ENCODE assay signal across 19 cellular contexts in the genomic region with DNA sequence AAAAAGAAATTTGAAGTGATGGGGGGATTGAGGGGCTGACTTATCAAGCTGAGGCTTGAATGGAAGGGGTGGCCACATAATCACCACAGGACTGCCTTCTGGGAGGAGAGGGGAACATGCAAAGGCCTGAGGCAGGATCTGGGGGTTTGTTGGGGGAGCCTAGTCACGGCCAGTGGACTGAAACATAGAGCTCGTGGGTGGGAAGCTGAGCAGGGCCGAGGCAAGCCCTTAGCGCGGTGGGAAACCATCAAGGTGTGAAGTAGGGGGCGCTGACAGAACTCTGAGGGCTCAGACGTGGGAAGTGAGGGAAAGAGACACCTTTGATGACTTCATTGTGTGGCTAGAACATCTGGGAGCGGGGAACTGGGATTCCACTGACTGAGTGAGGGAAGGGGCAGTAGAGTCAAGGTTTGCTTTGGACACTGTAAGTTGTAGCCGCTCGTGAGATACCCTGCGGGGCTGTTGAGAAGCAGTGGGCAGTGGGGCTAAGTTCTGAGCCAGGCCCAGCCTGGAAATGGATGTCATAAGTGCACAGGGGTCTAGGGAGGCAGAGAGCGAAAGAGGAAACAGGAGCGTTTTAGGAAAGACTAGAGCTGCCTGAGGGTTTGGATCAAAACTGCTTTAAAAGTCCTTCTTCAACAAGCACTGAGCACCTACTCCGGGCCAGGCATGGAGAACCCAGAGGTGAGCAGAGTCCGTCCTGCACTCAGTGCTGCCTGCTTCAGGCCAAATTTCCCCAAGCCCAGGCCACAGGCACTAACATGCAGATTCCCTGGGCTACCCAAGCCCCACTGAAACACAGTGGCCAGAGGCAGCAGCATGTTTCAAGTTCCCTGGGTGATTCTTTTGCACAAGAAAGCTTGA. TPM values are rescaled to one million over a fixed set of nuclear protein-coding genes. Genes with fewer than 3 reads are reported as not detected.
DNase-seq lines count a peak whose midpoint lies in the region; ATAC-seq, FAIRE-seq and TF ChIP-seq lines count a peak whose summit lies in the region.
"Had no signal": no experiment of that assay in that cellular context is flagged by ENCODE, and none has a peak within 500 bp of the region (broad histone marks: within the 10 kb centered on the region; RNA-seq: fewer than 3 reads in every experiment).

No MANE protein-coding gene starts in this region.

- POLR2A ChIA-PET in H1 (lab: Charles Lee; ENCODE audit: partially characterized antibody) = interaction anchor here (1.5 kb wide), 1 partner anchor 17 kb away, joined by 3 read pairs; no protein-coding TSS in a partner anchor
- POLR2A ChIA-PET in T-cell (lab: Charles Lee) = no interaction called here

- H2AFZ ChIP-seq in H1 (ENCODE audit: low read length) = no peak overlapping the region
- H2AFZ ChIP-seq: parathyroid adenoma had no signal

- H2BK15ac ChIP-seq in H1 (ENCODE audit: low read length) = no peak overlapping the region

- H3K27ac Mint-ChIP-seq in T-helper 2 cell treated with Interferon-gamma antibody and Interleukin-4, amounts not matched to agents 5 μg/mL and 100 μg/mL, for 36 hours = no peak overlapping the region
- H3K27ac Mint-ChIP-seq in T-cell = peak overlapping the region in 1 of 2 donors; percentile 17
- H3K27ac Mint-ChIP-seq: activated naive CD4-positive, alpha-beta T cell treated with anti-CD3 and anti-CD28 coated beads for 36 hours; T-helper 1 cell treated with Interleukin-12 subunit alpha and Interleukin-12 subunit beta and Interleukin-4 antibody, amounts not matched to agents 30 μg/mL and 1 μg/mL, for 36 hours had no signal

- TF ChIP-seq CTCF in Peyer's patch (IDR thresholded peaks at IDR 0.05) (no peak), H1 (IDR thresholded peaks at IDR 0.05; ENCODE audit: control extremely low read depth in 1 of 3, insufficient read depth in 1 of 3, low read depth in 1 of 3, low read length in 3 of 3) (peak in 2 of 3 experiments; percentile 38 to 39; a peak in 3 of 4 replicates), GM13976 (IDR thresholded peaks at IDR 0.05; ENCODE audit: borderline replicate concordance, control extremely low read depth, extremely low read depth, insufficient read depth, missing control alignments) (no peak)

- H3K9ac ChIP-seq in H1 (replicated peaks in 1 of 4; ENCODE audit: extremely low read depth in 1 of 4, low read depth in 3 of 4, low read length in 3 of 4) = no peak overlapping the region
- H3K9ac ChIP-seq: parathyroid adenoma had no signal

- H3K27me3 ChIP-seq in Peyer's patch (no peaks in the 10 kb centered on the region), H1 (replicated peaks in 1 of 4; ENCODE audit: control insufficient read depth in 3 of 4, extremely low read depth in 1 of 4, insufficient read depth in 3 of 4, low read length in 3 of 4) (no peaks in the 10 kb centered on the region)
- H3K27me3 ChIP-seq: ascending aorta, upper lobe of left lung had no signal

- TF ChIP-seq EP300 in H1 (IDR thresholded peaks at IDR 0.05; ENCODE audit: borderline replicate concordance in 1 of 2, low read depth in 2 of 2, low read length in 2 of 2) = no peak

- intact Hi-C loops in sciatic nerve (cut with DNase I) = no loop called here

- ATAC-seq in sciatic nerve = no peak
- ATAC-seq in T-cell (replicated peaks in 1 of 4) = no peak

- TF ChIP-seq POLR2A in Peyer's patch (IDR thresholded peaks at IDR 0.05) (no peak), H1 (IDR thresholded peaks at IDR 0.05; ENCODE audit: control extremely low read depth in 1 of 2, low read depth in 2 of 2, low read length in 2 of 2) (no peak)

- H2BK120ac ChIP-seq in H1 (replicated peaks; ENCODE audit: low read depth, low read length) = no peak overlapping the region

- no peaks in the 10 kb centered on the region for H4K20me1 ChIP-seq in H1 (replicated peaks in 1 of 2; ENCODE audit: control insufficient read depth in 1 of 2, insufficient read depth in 2 of 2, low read length in 2 of 2)

- H3K4me3 Mint-ChIP-seq in T-helper 2 cell treated with Interferon-gamma antibody and Interleukin-4, amounts not matched to agents 5 μg/mL and 100 μg/mL, for 36 hours = no peak overlapping the region
- no peak overlapping the region for H3K4me3 Mint-ChIP-seq in T-cell
- H3K4me3 Mint-ChIP-seq: activated naive CD4-positive, alpha-beta T cell treated with anti-CD3 and anti-CD28 coated beads for 36 hours; T-helper 1 cell treated with Interleukin-12 subunit alpha and Interleukin-12 subunit beta and Interleukin-4 antibody, amounts not matched to agents 30 μg/mL and 1 μg/mL, for 36 hours had no signal

- H3K4me3 ChIP-seq in Peyer's patch = no peak overlapping the region
- H3K4me3 ChIP-seq in H1 (ENCODE audit: extremely low read depth in 1 of 4, insufficient read depth in 2 of 4, low read depth in 3 of 4, low read length in 4 of 4) = no peak overlapping the region
- H3K4me3 ChIP-seq: ascending aorta, upper lobe of left lung had no signal

- no peaks in the 10 kb centered on the region for H3K36me3 Mint-ChIP-seq in T-helper 2 cell treated with Interferon-gamma antibody and Interleukin-4, amounts not matched to agents 5 μg/mL and 100 μg/mL, for 36 hours (ENCODE audit: low read depth)
- peaks cover 9% of the 10 kb centered on the region for H3K36me3 Mint-ChIP-seq in T-cell

- in situ Hi-C loops in GM13976 (cut with MboI; ENCODE audit: low sequenced_read_pairs, unreplicated experiment) = no loop called here

- no peak overlapping the region for H3K23ac ChIP-seq in H1 (ENCODE audit: insufficient read length)

- no peak overlapping the region for H3K14ac ChIP-seq in H1 (ENCODE audit: insufficient read length)

- H3K27me3 Mint-ChIP-seq in T-helper 2 cell treated with Interferon-gamma antibody and Interleukin-4, amounts not matched to agents 5 μg/mL and 100 μg/mL, for 36 hours (ENCODE audit: low read depth) = no peaks in the 10 kb centered on the region
- H3K27me3 Mint-ChIP-seq in T-cell = peaks cover 0 to 9% of the 10 kb centered on the region in 2 donors

- no peak overlapping the region for H3K4me2 ChIP-seq in H1 (ENCODE audit: insufficient read depth in 1 of 2, low read depth in 2 of 2, low read length in 2 of 2)

- CTCF ChIA-PET in H1 (lab: Charles Lee; ENCODE audit: partially characterized antibody) (interaction anchor here (0.6 to 3.0 kb wide), 9 partner anchors 16 to 440 kb away, joined by 3 to 13 read pairs (median 4); no protein-coding TSS in a partner anchor), T-cell (lab: Charles Lee) (no interaction called here)

- no peaks in the 10 kb centered on the region for H3K23me2 ChIP-seq in H1 (ENCODE audit: low read depth, low read length)

- TF ChIP-seq RAD21 in H1 (IDR thresholded peaks at IDR 0.05 in 1 of 2, conservative IDR thresholded peaks at IDR 0.05 in 1 of 2; ENCODE audit: low read depth in 2 of 2, low read length in 2 of 2) = peak; percentile 37 to 58

- no peaks in the 10 kb centered on the region for H3K9me3 Mint-ChIP-seq in T-helper 2 cell treated with Interferon-gamma antibody and Interleukin-4, amounts not matched to agents 5 μg/mL and 100 μg/mL, for 36 hours
- no peaks in the 10 kb centered on the region for H3K9me3 Mint-ChIP-seq in T-cell
- H3K9me3 Mint-ChIP-seq: activated naive CD4-positive, alpha-beta T cell treated with anti-CD3 and anti-CD28 coated beads for 36 hours; T-helper 1 cell treated with Interleukin-12 subunit alpha and Interleukin-12 subunit beta and Interleukin-4 antibody, amounts not matched to agents 30 μg/mL and 1 μg/mL, for 36 hours had no signal

- no peaks in the 10 kb centered on the region for H3K79me2 ChIP-seq in H1 (ENCODE audit: control insufficient read depth in 1 of 2, insufficient read depth in 2 of 2, low read length in 2 of 2)
- H3K79me2 ChIP-seq: parathyroid adenoma had no signal

- no peak overlapping the region for H3K56ac ChIP-seq in H1 (replicated peaks; ENCODE audit: insufficient read length, low read depth, low read length)

- no peaks in the 10 kb centered on the region for H3K36me3 ChIP-seq in Peyer's patch
- H3K36me3 ChIP-seq in H1 (ENCODE audit: control insufficient read depth in 2 of 4, insufficient read depth in 4 of 4, low read length in 3 of 4) = no peaks in the 10 kb centered on the region
- H3K36me3 ChIP-seq: ascending aorta, upper lobe of left lung had no signal

- no peak overlapping the region for H2BK20ac ChIP-seq in H1 (ENCODE audit: low read length)

- 72% methylated on average over 15 of the region's 15 CpGs; no CpG with 5 or more reads in 1 of the 2 experiments for WGBS in H1 (ENCODE audit: extremely low coverage in 1 of 2, insufficient coverage in 1 of 2, insufficient read length in 1 of 2, insufficient replicate concordance in 2 of 2, low coverage in 1 of 2, low lambda C conversion rate in 2 of 2, missing lambda C conversion rate in 1 of 2), 2 experiments

- no peak overlapping the region for H3K18ac ChIP-seq in H1 (ENCODE audit: extremely low read depth, low read length)

- no peak overlapping the region for H2AK5ac ChIP-seq in H1 (ENCODE audit: low read depth, low read length)

- H4K5ac ChIP-seq in H1 (ENCODE audit: insufficient read length, low read depth, low read length) = no peak overlapping the region

- H3K4me1 ChIP-seq in Peyer's patch (peaks cover 0 to 11% (median 3%) of the 10 kb centered on the region in 4 donors), H1 (replicated peaks in 1 of 4; ENCODE audit: control insufficient read depth in 3 of 4, insufficient read depth in 4 of 4, low read length in 3 of 4) (no peaks in the 10 kb centered on the region; a peak in 1 of 7 replicates)
- H3K4me1 ChIP-seq: ascending aorta, parathyroid adenoma, upper lobe of left lung had no signal

- no peak overlapping the region for H3K27ac ChIP-seq in Peyer's patch
- no peak overlapping the region for H3K27ac ChIP-seq in H1 (ENCODE audit: low read depth, low read length)
- H3K27ac ChIP-seq: 22Rv1, ascending aorta, parathyroid adenoma, upper lobe of left lung had no signal

- DNase-seq in NCI-H82 (lab: John Stamatoyannopoulos, UW) = peak; percentile 21
- DNase-seq in NCI-H82 treated with DMSO at 0.1 percent for 48 hours (lab: John Stamatoyannopoulos, UW; ENCODE audit: unreplicated experiment) = no peak
- DNase-seq in Peyer's patch = peak in 2 of 3 donors; percentile 7 to 30
- peak in 1 of 2 experiments; percentile 50 for DNase-seq in H1 (ENCODE audit: low read depth in 1 of 2, low spot score in 2 of 2)
- DNase-seq in sciatic nerve (ENCODE audit: low spot score) = peak; percentile 25
- no peak for DNase-seq in GM13976 (ENCODE audit: low spot score)
- no peak for DNase-seq in T-helper 2 cell treated with Interferon-gamma antibody and Interleukin-4, amounts not matched to agents 5 μg/mL and 100 μg/mL, for 36 hours (ENCODE audit: low spot score)
- no peak for DNase-seq in T-cell
- DNase-seq: activated naive CD4-positive, alpha-beta T cell treated with anti-CD3 and anti-CD28 coated beads for 36 hours; Karpas-422; kidney; NCI-H1105; NCI-H524 treated with DMSO at 0.1 percent for 48 hours; stimulated activated naive CD4-positive, alpha-beta T cell treated with Interleukin-2 at 50 U/mL for 16 hours had no signal

- H3K9me3 ChIP-seq in Peyer's patch = no peaks in the 10 kb centered on the region
- no peaks in the 10 kb centered on the region for H3K9me3 ChIP-seq in H1 (ENCODE audit: insufficient read depth in 2 of 2, low read depth in 1 of 2, low read length in 1 of 2)
- H3K9me3 ChIP-seq: ascending aorta, upper lobe of left lung had no signal

- H3K4me1 Mint-ChIP-seq in T-helper 2 cell treated with Interferon-gamma antibody and Interleukin-4, amounts not matched to agents 5 μg/mL and 100 μg/mL, for 36 hours (ENCODE audit: low read depth) = peaks cover 2% of the 10 kb centered on the region
- H3K4me1 Mint-ChIP-seq in T-cell = no peaks in the 10 kb centered on the region

- H2BK5ac ChIP-seq in H1 (ENCODE audit: low read depth, low read length) = no peak overlapping the region

- FAIRE-seq in H1 (lab: Jason Lieb, UNC) = no peak
- FAIRE-seq: kidney had no signal

- H3K4ac ChIP-seq in H1 (replicated peaks; ENCODE audit: insufficient read length, low read depth, low read length) = no peak overlapping the region

- H4K91ac ChIP-seq in H1 (replicated peaks; ENCODE audit: insufficient read length, low read length) = no peak overlapping the region

- no peaks in the 10 kb centered on the region for H3K79me1 ChIP-seq in H1 (ENCODE audit: low read depth, low read length)

- H2BK12ac ChIP-seq in H1 (ENCODE audit: low read depth, low read length) = no peak overlapping the region

- H4K8ac ChIP-seq in H1 (ENCODE audit: extremely low read depth, insufficient read depth, low read length) = no peak overlapping the region

RNA-seq across cellular contexts. Expression of a gene that starts 0.7 kb away (rescaled TPM):
- total RNA-seq in Peyer's patch (1 to 10 TPM; 3.5 to 9.7 (median 7.3) TPM), sciatic nerve (12.0 TPM), T-cell (1 to 10 TPM in 4 of 5 donors, under 1 TPM in 1; 0.96 to 4.1 (median 3.2) TPM)
- 1.6 and 2.1 TPM in 2 replicates for total RNA-seq in H1 (2021; fragmentation: NEBNext Ultra II Directional; extraction: Animal tissue kit (Norgen Biotek cat#: 25700))
- polyA plus RNA-seq in H1 (2011; rRNA removed) = 1.8 and 2.8 TPM in 2 replicates
- 2.0 TPM for polyA plus RNA-seq in H1 (2011; cell fraction: cytosol; rRNA removed)
- 7.3 TPM for polyA plus RNA-seq in H1 (2011; cell fraction: nucleus; rRNA removed)
- 1.2 to 1.9 TPM (median 1.4 TPM) in 4 replicates for polyA plus RNA-seq in H1 (2012, experiment 1 of 2)
- polyA plus RNA-seq in H1 (2012, experiment 2 of 2) = 0.79 TPM
- polyA plus RNA-seq in H1 (2013, experiment 1 of 2) = 2.3 TPM
- polyA plus RNA-seq in H1 (2013, experiment 2 of 2) = 2.0 TPM
- 0.13 and 0.24 TPM in 2 replicates for polyA minus RNA-seq in H1 (2011; rRNA and poly(A)+ RNA removed)
- 3.4 TPM for polyA minus RNA-seq in H1 (2011; cell fraction: cytosol; rRNA and poly(A)+ RNA removed)
- polyA minus RNA-seq in H1 (2011; cell fraction: nucleus; rRNA and poly(A)+ RNA removed) = 3.2 TPM
- total RNA-seq: ascending aorta had no signal

Comparison
In these comparisons a context has a peak if more than half of its experiments do, and no peak if none do; other contexts are left out.
1. DNase-seq: peak in NCI-H82 (single experiment), Peyer's patch (2 of 3) and sciatic nerve (single experiment); none in NCI-H82 treated with DMSO at 0.1 percent for 48 hours (single experiment), GM13976 (single experiment), T-helper 2 cell treated with Interferon-gamma antibody and Interleukin-4, amounts not matched to agents 5 μg/mL and 100 μg/mL, for 36 hours (single experiment) and T-cell (0 of 34).
2. CTCF ChIP-seq: peak in H1 (2 of 3); none in Peyer's patch (0 of 6) and GM13976 (single experiment).